Comparison of ENCODE assay signal across 8 cellular contexts in genomic region chr7:74627699-74628411, GRCh38. TPM values are rescaled to one million over a fixed set of nuclear protein-coding genes. Genes with fewer than 3 reads are reported as not detected.
DNase-seq lines count a peak whose midpoint lies in the region; ATAC-seq and TF ChIP-seq lines count a peak whose summit lies in the region.

No MANE protein-coding gene starts in this region.

- H3K4me3 Mint-ChIP-seq in progenitor cell of endocrine pancreas (ENCODE audit: low read depth) (no peak overlapping the region), CD14-positive monocyte (no peak overlapping the region)

- H3K4me3 ChIP-seq in fibroblast of lung (replicated peaks in 1 of 4; ENCODE audit: control extremely low read depth in 1 of 4, insufficient read depth in 1 of 4, low read depth in 3 of 4, low read length in 4 of 4), result peak overlapping the region in 1 of 4 experiments; percentile 14

- no peaks in the 10 kb centered on the region for H3K36me3 ChIP-seq in fibroblast of lung (ENCODE audit: control insufficient read depth, insufficient read depth, low read length)

- H3K9me3 Mint-ChIP-seq in progenitor cell of endocrine pancreas (ENCODE audit: low read depth) (no peaks in the 10 kb centered on the region), CD14-positive monocyte (peaks cover 0 to 2% (median 1%) of the 10 kb centered on the region in 7 donors)

- H3K4me1 Mint-ChIP-seq in progenitor cell of endocrine pancreas (ENCODE audit: low read depth) (peaks cover 8% of the 10 kb centered on the region), CD14-positive monocyte (peaks cover 24% of the 10 kb centered on the region)

- H4K20me1 ChIP-seq in fibroblast of lung (ENCODE audit: control insufficient read depth, extremely low read depth, insufficient read depth, low read length), result no peaks in the 10 kb centered on the region

- TF ChIP-seq CTCF in fibroblast of lung (conservative IDR thresholded peaks at IDR 0.05 in 1 of 2, IDR thresholded peaks at IDR 0.05 in 1 of 2; ENCODE audit: low read depth in 1 of 2, low read length in 2 of 2), result no peak
- no peak for TF ChIP-seq CTCF in progenitor cell of endocrine pancreas (IDR thresholded peaks at IDR 0.05; ENCODE audit: unreplicated experiment)
- no peak for TF ChIP-seq CTCF in CD14-positive monocyte (IDR thresholded peaks at IDR 0.05)

- H3K4me2 ChIP-seq in fibroblast of lung (ENCODE audit: extremely low read depth, insufficient read depth, low read length), result peak overlapping the region; percentile 13

- no peaks in the 10 kb centered on the region for H3K4me1 ChIP-seq in fibroblast of lung (ENCODE audit: control insufficient read depth, extremely low read depth, insufficient read depth, low read length)

- H3K27me3 ChIP-seq in fibroblast of lung (ENCODE audit: control insufficient read depth, insufficient read depth, low read length), result no peaks in the 10 kb centered on the region

- H3K9me3 ChIP-seq in fibroblast of lung (ENCODE audit: control insufficient read depth, insufficient read depth, low read depth, low read length), result no peaks in the 10 kb centered on the region

- intact Hi-C loops in CD14-positive monocyte (cut with micrococcal nuclease), result no loop called here

- H3K36me3 Mint-ChIP-seq in progenitor cell of endocrine pancreas (ENCODE audit: insufficient read depth) (no peaks in the 10 kb centered on the region), CD14-positive monocyte (peaks cover 0 to 3% of the 10 kb centered on the region in 2 donors)

- no peak overlapping the region for H3K9ac ChIP-seq in fibroblast of lung (ENCODE audit: insufficient read depth, low read length)

- H2AFZ ChIP-seq in fibroblast of lung (ENCODE audit: low read length), result peak overlapping the region; percentile 43

- H3K27ac Mint-ChIP-seq in progenitor cell of endocrine pancreas (peak overlapping the region; percentile 73), CD14-positive monocyte (no peak overlapping the region)

- H3K79me2 ChIP-seq in fibroblast of lung (ENCODE audit: control insufficient read depth, insufficient read depth, low read length), result no peaks in the 10 kb centered on the region

- no peak for ATAC-seq in HG03442 (IDR thresholded peaks at IDR 0.05; ENCODE audit: unreplicated experiment)

- no peaks in the 10 kb centered on the region for H3K27me3 Mint-ChIP-seq in progenitor cell of endocrine pancreas
- H3K27me3 Mint-ChIP-seq in CD14-positive monocyte (ENCODE audit: low read depth in 3 of 3), result peaks cover 0 to 4% (median 0%) of the 10 kb centered on the region in 3 donors

- DNase-seq in GM03348 (ENCODE audit: low spot score) (peak; percentile 76), NCI-H345 (lab: John Stamatoyannopoulos, UW) (peak; percentile 86), fibroblast of lung (ENCODE audit: low read depth in 2 of 2) (peak; percentile 42 to 76), progenitor cell of endocrine pancreas (ENCODE audit: low spot score, unreplicated experiment) (no peak), CD14-positive monocyte (ENCODE audit: low spot score) (no peak), activated T-cell treated with anti-CD3 and anti-CD28 coated beads for 4 hours (no peak), GM19240 (ENCODE audit: insufficient read length, low spot score) (no peak)

- no peak overlapping the region for H3K27ac ChIP-seq in fibroblast of lung (ENCODE audit: insufficient read depth, low read length)

RNA-seq across cellular contexts. Expression of gene GTF2I, which starts 29.7 kb away (rescaled TPM):
- total RNA-seq in fibroblast of lung (82.7 and 105 TPM in 2 replicates), progenitor cell of endocrine pancreas (605 and 607 TPM in 2 replicates)
- polyA plus RNA-seq in fibroblast of lung (79.3 and 81.3 TPM in 2 replicates), CD14-positive monocyte (10 to 100 TPM; 20.9 to 28.2 TPM)
- polyA plus RNA-seq in fibroblast of lung (2012), result 75.9 and 79.4 TPM in 2 replicates
- 30.9 and 38.6 TPM in 2 replicates for polyA minus RNA-seq in fibroblast of lung (ENCODE audit: low replicate concordance)

Comparison
In these comparisons a context has a peak if more than half of its experiments do, and no peak if none do; other contexts are left out.
1. DNase-seq: peak in GM03348 (single experiment), NCI-H345 (single experiment) and fibroblast of lung (2 of 2); none in progenitor cell of endocrine pancreas (single experiment), CD14-positive monocyte (single experiment), activated T-cell treated with anti-CD3 and anti-CD28 coated beads for 4 hours (single experiment) and GM19240 (single experiment).